In the genomic region with DNA sequence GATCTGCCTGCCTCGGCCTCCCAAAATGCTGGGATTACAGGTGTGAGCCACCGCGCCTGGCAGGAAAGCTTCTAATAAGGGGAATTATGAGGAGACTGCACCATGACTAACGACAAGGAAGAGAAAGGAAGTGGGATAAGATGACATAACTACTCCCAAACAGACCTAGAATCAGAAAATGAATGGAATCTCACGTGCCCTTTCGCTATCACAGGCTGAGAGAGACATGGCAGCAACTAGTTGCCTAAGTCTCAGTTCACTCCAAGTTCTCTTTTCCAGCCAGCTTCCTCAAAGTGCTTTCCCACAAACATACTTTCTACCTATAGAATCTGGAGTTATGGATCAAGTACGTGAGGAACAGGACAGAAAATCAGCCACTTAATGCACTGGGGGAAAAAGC, we compare ENCODE assay signal across 14 cellular contexts. TPM values are rescaled to one million over a fixed set of nuclear protein-coding genes. Genes with fewer than 3 reads are reported as not detected.
DNase-seq lines count a peak whose midpoint lies in the region; ATAC-seq, FAIRE-seq and TF ChIP-seq lines count a peak whose summit lies in the region.
"Had no signal": no experiment of that assay in that cellular context is flagged by ENCODE, and none has a peak within 500 bp of the region (broad histone marks: within the 10 kb centered on the region; RNA-seq: fewer than 3 reads in every experiment).

No MANE protein-coding gene starts in this region.

- no peaks in the 10 kb centered on the region for H3K27me3 ChIP-seq in CD4-positive, CD25-positive, alpha-beta regulatory T cell (ENCODE audit: control insufficient read depth, insufficient read depth, low read length)
- no peaks in the 10 kb centered on the region for H3K27me3 ChIP-seq in IMR-90 (ENCODE audit: control insufficient read depth, insufficient read depth, low read length)
- H3K27me3 ChIP-seq in GM12878 (replicated peaks in 1 of 2; ENCODE audit: control insufficient read depth in 2 of 2, insufficient read depth in 2 of 2, low read length in 1 of 2) = no peaks in the 10 kb centered on the region
- H3K27me3 ChIP-seq in suprapubic skin = no peaks in the 10 kb centered on the region
- H3K27me3 ChIP-seq: esophagus squamous epithelium had no signal

- peak overlapping the region; percentile 3; the same call in 1 of the 2 replicates for H3K23ac ChIP-seq in IMR-90 (ENCODE audit: low read depth, low read length)

- peak overlapping the region; percentile 3 for H3K27ac ChIP-seq in CD4-positive, CD25-positive, alpha-beta regulatory T cell (ENCODE audit: insufficient read depth, low read length, poor library complexity, severe bottlenecking)
- peak overlapping the region; percentile 8 for H3K27ac ChIP-seq in IMR-90 (ENCODE audit: insufficient read depth, low read length)
- H3K27ac ChIP-seq in GM12878 (ENCODE audit: control insufficient read depth, insufficient read depth) = peak overlapping the region; percentile 95; the same call in 1 of the 2 replicates
- no peak overlapping the region for H3K27ac ChIP-seq in suprapubic skin

- H2BK120ac ChIP-seq in IMR-90 (ENCODE audit: low read depth, low read length) = peak overlapping the region; percentile 45; the same call in 1 of the 2 replicates

- H3K9me1 ChIP-seq in IMR-90 (ENCODE audit: insufficient read depth, low read length) = peaks cover 12% of the 10 kb centered on the region

- H4K5ac ChIP-seq in IMR-90 (ENCODE audit: low read depth, low read length) = no peak overlapping the region

- peaks cover 24 to 62% of the 10 kb centered on the region in 2 experiments for H3K79me1 ChIP-seq in IMR-90 (ENCODE audit: low read depth in 1 of 2, low read length in 2 of 2)

- H3K9me3 Mint-ChIP-seq in CD4-positive, CD25-positive, alpha-beta regulatory T cell = no peaks in the 10 kb centered on the region
- H3K9me3 Mint-ChIP-seq in nephron progenitor cell = no peaks in the 10 kb centered on the region
- H3K9me3 Mint-ChIP-seq: stimulated activated naive B cell treated with anti-CD40 and anti-IgM and Interleukin-4, amounts not matched to agents 10 μg/mL and 1 μg/mL and 100 μg/mL, for 72 hours had no signal

- CTCF ChIA-PET in IMR-90 (lab: Yijun Ruan, JAX) = interaction anchor here (1.8 kb wide), 1 partner anchor 16 kb away, joined by 9 read pairs; no protein-coding TSS in a partner anchor
- CTCF ChIA-PET in GM12878 (lab: Yijun Ruan, JAX) = interaction anchor here (1.2 to 14.4 kb wide), 5 partner anchors 8 to 74 kb away, joined by 3 to 189 read pairs (median 4); a partner anchor contains a TSS

- no peak overlapping the region for H3K18ac ChIP-seq in IMR-90 (ENCODE audit: low read depth, low read length)

- H3K36me3 Mint-ChIP-seq in CD4-positive, CD25-positive, alpha-beta regulatory T cell = peaks cover 38% of the 10 kb centered on the region
- H3K36me3 Mint-ChIP-seq in nephron progenitor cell (ENCODE audit: low read depth) = peaks cover 38% of the 10 kb centered on the region

- peak overlapping the region; percentile 69 for H3K4me2 ChIP-seq in IMR-90 (ENCODE audit: low read depth, low read length)
- H3K4me2 ChIP-seq in GM12878 (ENCODE audit: control insufficient read depth, insufficient read depth) = peak overlapping the region; percentile 77

- H3K4ac ChIP-seq in IMR-90 (ENCODE audit: low read depth, low read length) = peak overlapping the region; percentile 8

- no peak overlapping the region for H2BK20ac ChIP-seq in IMR-90 (ENCODE audit: low read depth, low read length)

- H4K8ac ChIP-seq in IMR-90 (ENCODE audit: low read depth in 2 of 2, low read length in 2 of 2) = 0 out of 4 replicates have a peak overlapping the region, but pooled peaks of 1 of the 2 experiments have one; percentile 22

- TF ChIP-seq CTCF in IMR-90 (conservative IDR thresholded peaks at IDR 0.05; ENCODE audit: low read depth, low read length) = no peak
- no peak for TF ChIP-seq CTCF in GM12878 (IDR thresholded peaks at IDR 0.05 in 2 of 3, conservative IDR thresholded peaks at IDR 0.05 in 1 of 3; ENCODE audit: control insufficient read depth in 2 of 3, extremely low read depth in 1 of 3, insufficient read depth in 1 of 3, low read depth in 3 of 3, low read length in 3 of 3)
- TF ChIP-seq CTCF in nephron progenitor cell (IDR thresholded peaks at IDR 0.05) = no peak
- TF ChIP-seq CTCF in suprapubic skin (IDR thresholded peaks at IDR 0.05) = no peak

- H3K4me1 ChIP-seq in CD4-positive, CD25-positive, alpha-beta regulatory T cell (ENCODE audit: control insufficient read depth, insufficient read depth, low read length, poor library complexity, severe bottlenecking) = peaks cover 38% of the 10 kb centered on the region
- H3K4me1 ChIP-seq in IMR-90 (ENCODE audit: control insufficient read depth, insufficient read depth, low read length) = peaks cover 9% of the 10 kb centered on the region
- H3K4me1 ChIP-seq in GM12878 (ENCODE audit: control insufficient read depth, insufficient read depth, low read length) = peaks cover 9% of the 10 kb centered on the region; the same call in 1 of the 2 replicates
- H3K4me1 ChIP-seq in suprapubic skin = peaks cover 49% of the 10 kb centered on the region

- DNase-seq in CD4-positive, CD25-positive, alpha-beta regulatory T cell = no peak
- DNase-seq in IMR-90 (peak; percentile 22), GM12878 (ENCODE audit: low read depth, low spot score) (no peak), nephron progenitor cell (no peak), AML-193 (lab: John Stamatoyannopoulos, UW) (no peak), NOMO-1 treated with DMSO at 0.1 percent for 48 hours (lab: John Stamatoyannopoulos, UW; ENCODE audit: unreplicated experiment) (no peak), suprapubic skin (ENCODE audit: low spot score in 2 of 2) (no peak)
- DNase-seq: anterior cingulate cortex; esophagus squamous epithelium; NCI-H748 treated with DMSO at 0.1 percent for 48 hours; stimulated activated CD4-positive, alpha-beta T cell treated with anti-CD3 and anti-CD28 coated beads, Interleukin-12 subunit alpha, Interleukin-12 subunit beta, amount 100 ng/mL, for 4 hours; stimulated activated naive B cell treated with anti-CD40 and anti-IgM and Interleukin-4, amounts not matched to agents 10 μg/mL and 1 μg/mL and 100 μg/mL, for 72 hours; T1000 had no signal

- no peak overlapping the region for H2BK15ac ChIP-seq in IMR-90 (ENCODE audit: low read depth, low read length)

- H3K4me3 ChIP-seq in CD4-positive, CD25-positive, alpha-beta regulatory T cell (ENCODE audit: low read depth, low read length) = no peak overlapping the region
- H3K4me3 ChIP-seq in IMR-90 (ENCODE audit: insufficient read depth, low read depth, low read length) (no peak overlapping the region), GM12878 (no peak overlapping the region; the same call in 1 of the 2 replicates), suprapubic skin (no peak overlapping the region)

- ATAC-seq in CD4-positive, CD25-positive, alpha-beta regulatory T cell (ENCODE audit: low read depth in 2 of 2) = no peak
- ATAC-seq in IMR-90 (ENCODE audit: low read depth) (no peak), GM12878 (no peak), HG03342 (IDR thresholded peaks at IDR 0.05; ENCODE audit: unreplicated experiment) (no peak)
- ATAC-seq: stimulated activated naive B cell treated with anti-CD40 and anti-IgM and Interleukin-4, amounts not matched to agents 10 μg/mL and 1 μg/mL and 100 μg/mL, for 72 hours had no signal

- no peak for FAIRE-seq in GM12878 (lab: Jason Lieb, UNC)

- peak overlapping the region; percentile 92 for H2BK5ac ChIP-seq in IMR-90 (ENCODE audit: low read depth, low read length, poor library complexity, severe bottlenecking)

- H3K14ac ChIP-seq in IMR-90 (replicated peaks; ENCODE audit: low read depth, low read length) = peak overlapping the region; percentile 72

- peak overlapping the region; percentile 35 to 97 (median 91) for H3K4me3 Mint-ChIP-seq in CD4-positive, CD25-positive, alpha-beta regulatory T cell
- peak overlapping the region; percentile 96 for H3K4me3 Mint-ChIP-seq in nephron progenitor cell

- TF ChIP-seq POLR2A in IMR-90 (IDR thresholded peaks at IDR 0.05; ENCODE audit: low read depth, low read length) (no peak), GM12878 (IDR thresholded peaks at IDR 0.05; ENCODE audit: low read depth, low read length) (no peak), suprapubic skin (IDR thresholded peaks at IDR 0.05) (no peak)

- H3K9ac ChIP-seq in IMR-90 (ENCODE audit: low read depth, low read length) (no peak overlapping the region), GM12878 (ENCODE audit: control insufficient read depth, insufficient read depth, low read length) (no peak overlapping the region)

- H3K4me1 Mint-ChIP-seq in CD4-positive, CD25-positive, alpha-beta regulatory T cell = peaks cover 14 to 66% (median 49%) of the 10 kb centered on the region in 4 donors
- peaks cover 27% of the 10 kb centered on the region for H3K4me1 Mint-ChIP-seq in nephron progenitor cell

- peaks cover 21% of the 10 kb centered on the region for H4K20me1 ChIP-seq in IMR-90 (ENCODE audit: insufficient read depth, low read length)
- no peaks in the 10 kb centered on the region for H4K20me1 ChIP-seq in GM12878 (ENCODE audit: control insufficient read depth, insufficient read depth)

- no peaks in the 10 kb centered on the region for H3K9me3 ChIP-seq in CD4-positive, CD25-positive, alpha-beta regulatory T cell (ENCODE audit: control insufficient read depth in 2 of 2, low read length in 2 of 2)
- no peaks in the 10 kb centered on the region for H3K9me3 ChIP-seq in IMR-90 (ENCODE audit: control insufficient read depth, insufficient read depth, low read length)
- no peaks in the 10 kb centered on the region for H3K9me3 ChIP-seq in GM12878 (replicated peaks; ENCODE audit: control insufficient read depth, insufficient read depth, low read length)
- H3K9me3 ChIP-seq in suprapubic skin = no peaks in the 10 kb centered on the region
- H3K9me3 ChIP-seq: esophagus squamous epithelium had no signal

- no peak overlapping the region for H2AFZ ChIP-seq in IMR-90 (replicated peaks; ENCODE audit: low read length, poor library complexity)
- H2AFZ ChIP-seq in GM12878 (ENCODE audit: control insufficient read depth, low read depth, low read length) = no peak overlapping the region

- H3K36me3 ChIP-seq in CD4-positive, CD25-positive, alpha-beta regulatory T cell (ENCODE audit: control insufficient read depth, insufficient read depth, low read length) = peaks cover 35% of the 10 kb centered on the region
- H3K36me3 ChIP-seq in IMR-90 (ENCODE audit: control insufficient read depth, insufficient read depth, low read length) (peaks cover 20% of the 10 kb centered on the region), GM12878 (ENCODE audit: control insufficient read depth in 2 of 2, insufficient read depth in 2 of 2, low read length in 1 of 2) (peaks cover 0 to 6% of the 10 kb centered on the region in 2 experiments; a peak in 2 of 4 replicates), suprapubic skin (peaks cover 24% of the 10 kb centered on the region)

- no peak overlapping the region; the same call in 1 of the 2 replicates for H4K91ac ChIP-seq in IMR-90 (ENCODE audit: insufficient read depth, low read depth, low read length)

- no TSS peak for BruUV-seq in IMR-90 (replicated peaks; lab: Mats Ljungman, UMichigan)
- BruUV-seq in GM12878 (replicated peaks; lab: Mats Ljungman, UMichigan) = no TSS peak

- TF ChIP-seq EP300 in GM12878 (IDR thresholded peaks at IDR 0.05; ENCODE audit: borderline replicate concordance in 1 of 2, control insufficient read depth in 1 of 2, low read depth in 2 of 2, low read length in 2 of 2) (no peak), suprapubic skin (IDR thresholded peaks at IDR 0.05) (no peak)

- SMC1A ChIA-PET in GM12878 (lab: Charles Lee; ENCODE audit: uncharacterized antibody, unreplicated experiment) = interaction anchor here (0.7 to 6.8 kb wide), 3 partner anchors 14 to 71 kb away, joined by 3 to 75 read pairs (median 4); a partner anchor contains a TSS

- TF ChIP-seq RAD21 in IMR-90 (IDR thresholded peaks at IDR 0.05; ENCODE audit: low read length) = no peak
- TF ChIP-seq RAD21 in GM12878 (IDR thresholded peaks at IDR 0.05; ENCODE audit: insufficient read depth, low read depth, low read length) = no peak

- peak overlapping the region in 1 of 3 donors; percentile 99 for H3K27ac Mint-ChIP-seq in CD4-positive, CD25-positive, alpha-beta regulatory T cell
- H3K27ac Mint-ChIP-seq in nephron progenitor cell = no peak overlapping the region
- H3K27ac Mint-ChIP-seq: stimulated activated naive B cell treated with anti-CD40 and anti-IgM and Interleukin-4, amounts not matched to agents 10 μg/mL and 1 μg/mL and 100 μg/mL, for 72 hours had no signal

- H3K56ac ChIP-seq in IMR-90 (ENCODE audit: extremely low read depth, insufficient read depth, low read length) = peak overlapping the region; percentile 39; the same call in 1 of the 2 replicates

- peaks cover 5% of the 10 kb centered on the region for H3K27me3 Mint-ChIP-seq in CD4-positive, CD25-positive, alpha-beta regulatory T cell
- H3K27me3 Mint-ChIP-seq in nephron progenitor cell (ENCODE audit: low read depth, poor library complexity) = no peaks in the 10 kb centered on the region
- H3K27me3 Mint-ChIP-seq: stimulated activated naive B cell treated with anti-CD40 and anti-IgM and Interleukin-4, amounts not matched to agents 10 μg/mL and 1 μg/mL and 100 μg/mL, for 72 hours had no signal

- H2AK5ac ChIP-seq in IMR-90 (ENCODE audit: low read depth, low read length) = 0 out of 2 replicates have a peak overlapping the region, but pooled peaks have one; percentile 17

- intact Hi-C loops in IMR-90 (cut with micrococcal nuclease) = loop anchor here (10.0 kb wide), 1 partner anchor 220 kb away; a partner anchor contains a TSS
- intact Hi-C loops in GM12878 (cut with micrococcal nuclease; ENCODE audit: unreplicated experiment) = loop anchor here (5.0 kb wide), 1 partner anchor 128 kb away; a partner anchor contains a TSS

- RAD21 ChIA-PET in GM12878 (lab: Charles Lee; ENCODE audit: unreplicated experiment) = interaction anchor here (1.3 to 3.8 kb wide), 2 partner anchors 13 to 15 kb away, joined by 3 to 37 read pairs; no protein-coding TSS in a partner anchor

- H3K79me2 ChIP-seq in GM12878 (ENCODE audit: control insufficient read depth, insufficient read depth, low read length) = peaks cover 34% of the 10 kb centered on the region

- no CpG with 5 or more reads among the region's 7 CpGs for WGBS in IMR-90 (ENCODE audit: extremely low coverage in 2 of 2, insufficient read length in 1 of 2), 2 experiments
- WGBS in GM12878 (ENCODE audit: insufficient coverage, insufficient replicate concordance, low lambda C conversion rate, missing lambda C conversion rate) = 86% methylated on average over 7 of the region's 7 CpGs
- WGBS in suprapubic skin = 84% methylated on average over 7 of the region's 7 CpGs

- H2AK9ac ChIP-seq in IMR-90 (replicated peaks; ENCODE audit: low read depth, low read length, poor library complexity) = peak overlapping the region; percentile 22

- in situ Hi-C loops in IMR-90 (cut with MboI; ENCODE audit: low sequenced_read_pairs) (no loop called here), GM12878 (cut with MboI) (no loop called here)

- dilution Hi-C loops in IMR-90 (cut with HindIII; ENCODE audit: low sequenced_read_pairs, unreplicated experiment) = no loop called here

- POLR2A ChIA-PET in IMR-90 (lab: Charles Lee; ENCODE audit: unreplicated experiment) = interaction anchor here (0.6 to 1.6 kb wide), 3 partner anchors 14 to 404 kb away, joined by 3 to 4 read pairs (median 3); a partner anchor contains a TSS
- POLR2A ChIA-PET in GM12878 (lab: Charles Lee) = interaction anchor here (1.0 to 10.5 kb wide), 5 partner anchors 15 to 319 kb away, joined by 3 to 110 read pairs (median 12); a partner anchor contains a TSS

RNA-seq across cellular contexts. Expression of a gene that starts 2.0 kb away (rescaled TPM):
- total RNA-seq in CD4-positive, CD25-positive, alpha-beta regulatory T cell = 73.5 TPM
- 10 to 100 TPM; 48.4 to 57.4 (median 53.3) TPM for polyA plus RNA-seq in CD4-positive, CD25-positive, alpha-beta regulatory T cell
- 77.2 and 94.5 TPM in 2 replicates for total RNA-seq in IMR-90 (2012; rRNA removed)
- 82.4 and 91.5 TPM in 2 replicates for polyA plus RNA-seq in IMR-90 (2012; rRNA removed)
- polyA plus RNA-seq in IMR-90 (2012; cell fraction: cytosol; rRNA removed) = 47.9 and 66.0 TPM in 2 replicates
- 103 and 135 TPM in 2 replicates for polyA plus RNA-seq in IMR-90 (2012; cell fraction: nucleus; rRNA removed; ENCODE audit: low replicate concordance)
- 68.9 and 69.2 TPM in 2 replicates for total RNA-seq in GM12878 (2013; cell fraction: nucleolus; rRNA removed)
- total RNA-seq in GM12878 (2014; rRNA removed) = 46.3 and 50.0 TPM in 2 replicates
- total RNA-seq in GM12878 (2014; rRNA removed; fragmentation: Illumina TruSeq; extraction: Trizol) = 27.0 and 27.6 TPM in 2 replicates
- 56.8 and 58.5 TPM in 2 replicates for total RNA-seq in GM12878 (2021)
- polyA plus RNA-seq in GM12878 (2011; ENCODE audit: low read depth) = 29.3 TPM
- polyA plus RNA-seq in GM12878 (2011; rRNA removed) = 58.8 and 88.3 TPM in 2 replicates
- 103 and 113 TPM in 2 replicates for polyA plus RNA-seq in GM12878 (2011; cell fraction: cytosol; rRNA removed)
- polyA plus RNA-seq in GM12878 (2011; cell fraction: nucleus; rRNA removed) = 151 and 222 TPM in 2 replicates
- polyA plus RNA-seq in GM12878 (2012) = 37.7 and 45.0 TPM in 2 replicates
- polyA plus RNA-seq in GM12878 (2014; fragmentation: Illumina TruSeq; extraction: Trizol) = 44.1 and 52.2 TPM in 2 replicates
- polyA plus RNA-seq in GM12878 (2014; fragmentation: Nextera tagmentation; extraction: Ambion mirVana) = 1 to 10 TPM; 3.3 to 7.2 TPM
- polyA plus RNA-seq in GM12878 (2014; rRNA removed) = 62.9 and 72.2 TPM in 2 replicates
- polyA plus RNA-seq in GM12878 (2016; fragmentation: Nextera tagmentation; extraction: Ambion mirVana) = 10 to 100 TPM; 51.2 to 53.1 TPM
- polyA minus RNA-seq in GM12878 (2011; rRNA and poly(A)+ RNA removed) = 150 and 166 TPM in 2 replicates
- 32.1 and 33.4 TPM in 2 replicates for polyA minus RNA-seq in GM12878 (2011; cell fraction: cytosol; rRNA and poly(A)+ RNA removed)
- 40.0 and 60.0 TPM in 2 replicates for polyA minus RNA-seq in GM12878 (2011; cell fraction: nucleus; rRNA and poly(A)+ RNA removed)
- 100 to 1,000 TPM in 1 of 4 donors, 10 to 100 TPM in 3; 50.0 to 102 (median 60.3) TPM for total RNA-seq in suprapubic skin

RNA-seq across cellular contexts. Expression of a gene that starts 21.8 kb away (rescaled TPM):
- total RNA-seq in CD4-positive, CD25-positive, alpha-beta regulatory T cell = 105 TPM
- polyA plus RNA-seq in CD4-positive, CD25-positive, alpha-beta regulatory T cell = 10 to 100 TPM; 28.8 to 35.9 (median 35.2) TPM
- total RNA-seq in IMR-90 (2012; rRNA removed) (37.8 and 44.4 TPM in 2 replicates), GM12878 (2014; rRNA removed) (119 and 129 TPM in 2 replicates), GM12878 (2014; rRNA removed; fragmentation: Illumina TruSeq; extraction: Trizol) (136 and 138 TPM in 2 replicates), GM12878 (2021) (119 and 138 TPM in 2 replicates), suprapubic skin (10 to 100 TPM; 18.0 to 22.1 (median 18.5) TPM)
- polyA plus RNA-seq in IMR-90 (2012; rRNA removed) (26.8 and 29.3 TPM in 2 replicates), GM12878 (2011; rRNA removed) (128 and 155 TPM in 2 replicates), GM12878 (2014; fragmentation: Illumina TruSeq; extraction: Trizol) (198 and 209 TPM in 2 replicates), GM12878 (2014; fragmentation: Nextera tagmentation; extraction: Ambion mirVana) (10 to 100 TPM; 14.1 to 18.4 TPM), GM12878 (2014; rRNA removed) (129 and 134 TPM in 2 replicates), GM12878 (2016; fragmentation: Nextera tagmentation; extraction: Ambion mirVana) (10 to 100 TPM; 76.1 to 82.3 TPM)
- polyA plus RNA-seq in IMR-90 (2012; cell fraction: cytosol; rRNA removed) = 17.7 and 36.9 TPM in 2 replicates
- polyA plus RNA-seq in IMR-90 (2012; cell fraction: nucleus; rRNA removed; ENCODE audit: low replicate concordance) = 74.2 and 105 TPM in 2 replicates
- 130 and 156 TPM in 2 replicates for total RNA-seq in GM12878 (2013; cell fraction: nucleolus; rRNA removed)
- polyA plus RNA-seq in GM12878 (2011; ENCODE audit: low read depth) = 102 TPM
- 101 and 106 TPM in 2 replicates for polyA plus RNA-seq in GM12878 (2011; cell fraction: cytosol; rRNA removed)
- polyA plus RNA-seq in GM12878 (2011; cell fraction: nucleus; rRNA removed) = 201 and 290 TPM in 2 replicates
- 81.1 and 81.7 TPM in 2 replicates for polyA plus RNA-seq in GM12878 (2012)
- polyA minus RNA-seq in GM12878 (2011; rRNA and poly(A)+ RNA removed) = 125 and 136 TPM in 2 replicates
- 56.4 and 58.2 TPM in 2 replicates for polyA minus RNA-seq in GM12878 (2011; cell fraction: cytosol; rRNA and poly(A)+ RNA removed)
- polyA minus RNA-seq in GM12878 (2011; cell fraction: nucleus; rRNA and poly(A)+ RNA removed) = 58.4 and 69.9 TPM in 2 replicates

RNA-seq across cellular contexts. Expression of a gene that starts 43.1 kb away (rescaled TPM):
- total RNA-seq in CD4-positive, CD25-positive, alpha-beta regulatory T cell = 31.9 TPM
- polyA plus RNA-seq in CD4-positive, CD25-positive, alpha-beta regulatory T cell = 1 to 10 TPM in 3 of 4 donors, under 1 TPM in 1; 0.46 to 1.9 (median 1.4) TPM
- total RNA-seq in IMR-90 (2012; rRNA removed) (5.7 and 6.4 TPM in 2 replicates), GM12878 (2014; rRNA removed) (18.0 and 18.8 TPM in 2 replicates), GM12878 (2014; rRNA removed; fragmentation: Illumina TruSeq; extraction: Trizol) (9.9 and 11.0 TPM in 2 replicates), GM12878 (2021) (30.9 and 34.1 TPM in 2 replicates), suprapubic skin (10 to 100 TPM; 23.6 to 36.8 (median 29.7) TPM)
- polyA plus RNA-seq in IMR-90 (2012; rRNA removed) (10.8 and 13.7 TPM in 2 replicates), GM12878 (2011; rRNA removed) (7.2 and 17.8 TPM in 2 replicates), GM12878 (2014; fragmentation: Illumina TruSeq; extraction: Trizol) (3.7 and 8.9 TPM in 2 replicates), GM12878 (2014; fragmentation: Nextera tagmentation; extraction: Ambion mirVana) (under 1 TPM; 0.08 to 0.51 TPM), GM12878 (2014; rRNA removed) (17.3 and 18.9 TPM in 2 replicates), GM12878 (2016; fragmentation: Nextera tagmentation; extraction: Ambion mirVana) (1 to 10 TPM; 4.9 to 5.5 TPM)
- 5.8 and 12.6 TPM in 2 replicates for polyA plus RNA-seq in IMR-90 (2012; cell fraction: cytosol; rRNA removed)
- 22.7 and 52.2 TPM in 2 replicates for polyA plus RNA-seq in IMR-90 (2012; cell fraction: nucleus; rRNA removed; ENCODE audit: low replicate concordance)
- total RNA-seq in GM12878 (2013; cell fraction: nucleolus; rRNA removed) = 43.2 and 52.7 TPM in 2 replicates
- polyA plus RNA-seq in GM12878 (2011; ENCODE audit: low read depth) = 11.2 TPM
- 24.8 and 30.1 TPM in 2 replicates for polyA plus RNA-seq in GM12878 (2011; cell fraction: cytosol; rRNA removed)
- 62.8 and 68.6 TPM in 2 replicates for polyA plus RNA-seq in GM12878 (2011; cell fraction: nucleus; rRNA removed)
- 17.1 and 25.4 TPM in 2 replicates for polyA plus RNA-seq in GM12878 (2012)
- polyA minus RNA-seq in GM12878 (2011; rRNA and poly(A)+ RNA removed) = 34.8 and 58.8 TPM in 2 replicates
- polyA minus RNA-seq in GM12878 (2011; cell fraction: cytosol; rRNA and poly(A)+ RNA removed) = 15.6 and 23.5 TPM in 2 replicates
- 42.0 and 67.8 TPM in 2 replicates for polyA minus RNA-seq in GM12878 (2011; cell fraction: nucleus; rRNA and poly(A)+ RNA removed)

RNA-seq across cellular contexts. Expression of a gene that starts 47.3 kb away (rescaled TPM):
- not detected for total RNA-seq in CD4-positive, CD25-positive, alpha-beta regulatory T cell
- not detected for polyA plus RNA-seq in CD4-positive, CD25-positive, alpha-beta regulatory T cell
- total RNA-seq in IMR-90 (2012; rRNA removed) (21.1 and 21.3 TPM in 2 replicates), GM12878 (2014; rRNA removed) (not detected in 2 replicates), GM12878 (2014; rRNA removed; fragmentation: Illumina TruSeq; extraction: Trizol) (not detected in 2 replicates), GM12878 (2021) (0.41 and 0.45 TPM in 2 replicates), suprapubic skin (10 to 100 TPM; 32.0 to 67.5 (median 48.7) TPM)
- polyA plus RNA-seq in IMR-90 (2012; rRNA removed) (54.9 and 56.9 TPM in 2 replicates), GM12878 (2011; rRNA removed) (not detected in 2 replicates), GM12878 (2014; fragmentation: Illumina TruSeq; extraction: Trizol) (not detected in 2 replicates), GM12878 (2014; fragmentation: Nextera tagmentation; extraction: Ambion mirVana) (not detected), GM12878 (2014; rRNA removed) (not detected in 2 replicates), GM12878 (2016; fragmentation: Nextera tagmentation; extraction: Ambion mirVana) (not detected)
- 54.1 and 66.8 TPM in 2 replicates for polyA plus RNA-seq in IMR-90 (2012; cell fraction: cytosol; rRNA removed)
- 144 and 236 TPM in 2 replicates for polyA plus RNA-seq in IMR-90 (2012; cell fraction: nucleus; rRNA removed; ENCODE audit: low replicate concordance)
- not detected in 2 replicates for total RNA-seq in GM12878 (2013; cell fraction: nucleolus; rRNA removed)
- polyA plus RNA-seq in GM12878 (2011; ENCODE audit: low read depth) = not detected
- polyA plus RNA-seq in GM12878 (2011; cell fraction: cytosol; rRNA removed) = not detected in 2 replicates
- 0.13 and 0.20 TPM in 2 replicates for polyA plus RNA-seq in GM12878 (2011; cell fraction: nucleus; rRNA removed)
- not detected in 2 replicates for polyA plus RNA-seq in GM12878 (2012)
- not detected in 2 replicates for polyA minus RNA-seq in GM12878 (2011; rRNA and poly(A)+ RNA removed)
- 1.7 TPM in 1 of 2 replicates, not detected in the other for polyA minus RNA-seq in GM12878 (2011; cell fraction: cytosol; rRNA and poly(A)+ RNA removed)
- polyA minus RNA-seq in GM12878 (2011; cell fraction: nucleus; rRNA and poly(A)+ RNA removed) = not detected in 2 replicates
